ENCODE assay signal across 11 cellular contexts in the genomic region with DNA sequence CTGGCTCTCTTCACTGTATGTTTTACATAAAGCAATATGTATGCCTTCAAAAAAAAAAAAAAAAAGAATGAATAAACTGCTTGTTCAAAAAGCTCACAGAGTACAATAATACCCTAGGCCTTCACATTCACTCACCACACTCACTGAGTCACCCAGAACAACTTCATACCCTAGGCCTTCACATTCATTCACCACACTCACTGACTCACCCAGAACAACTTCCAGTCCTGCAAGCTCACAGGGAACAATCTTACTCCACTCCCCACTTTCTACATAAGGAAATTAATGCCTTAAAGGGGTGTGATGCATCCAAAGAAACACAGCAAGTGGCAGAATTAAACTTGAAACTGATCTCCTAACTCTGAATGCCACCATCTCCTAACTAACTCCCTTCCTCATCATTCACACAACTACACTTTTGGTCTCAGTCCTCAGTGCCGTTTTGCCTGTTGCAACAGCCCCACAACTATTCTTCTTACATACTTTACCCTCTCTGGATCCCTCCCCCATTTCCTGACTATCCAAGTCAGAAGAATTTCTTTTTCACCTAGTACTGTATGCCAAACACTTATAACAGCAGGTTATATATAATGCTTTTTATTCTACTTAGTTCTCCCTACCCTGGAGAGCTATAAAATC. TPM values are rescaled to one million over a fixed set of nuclear protein-coding genes. Genes with fewer than 3 reads are reported as not detected.
DNase-seq lines count a peak whose midpoint lies in the region; ATAC-seq, FAIRE-seq and TF ChIP-seq lines count a peak whose summit lies in the region.
"Had no signal": no experiment of that assay in that cellular context is flagged by ENCODE, and none has a peak within 500 bp of the region (broad histone marks: within the 10 kb centered on the region; RNA-seq: fewer than 3 reads in every experiment).

No MANE protein-coding gene starts in this region.

- no peak overlapping the region for H3K9ac ChIP-seq in endothelial cell of umbilical vein (replicated peaks; ENCODE audit: extremely low read depth, insufficient read depth, low read length)

- no peak for TF ChIP-seq CTCF in endothelial cell of umbilical vein (IDR thresholded peaks at IDR 0.05; ENCODE audit: extremely low read depth in 1 of 2, insufficient read depth in 1 of 2, low read depth in 1 of 2, low read length in 2 of 2)
- no peak for TF ChIP-seq CTCF in osteoblast (IDR thresholded peaks at IDR 0.05; ENCODE audit: extremely low read depth, low read depth, low read length)
- no peak for TF ChIP-seq CTCF in ovary (IDR thresholded peaks at IDR 0.05)

- 52 to 68% (median 63%) methylated on average over 1 of the region's 1 CpG for WGBS in ovary, 3 donors

- CTCF ChIA-PET in endothelial cell of umbilical vein (lab: Charles Lee), result interaction anchor here (0.7 to 1.7 kb wide), 8 partner anchors 10 to 62 kb away, joined by 3 to 10 read pairs (median 4); no protein-coding TSS in a partner anchor

- intact Hi-C loops in endothelial cell of umbilical vein (cut with micrococcal nuclease) (loop anchor here (1.0 kb wide), 1 partner anchor 10 kb away; no protein-coding TSS in a partner anchor), ovary (cut with DNase I) (no loop called here), sciatic nerve (cut with DNase I) (no loop called here)

- no peaks in the 10 kb centered on the region for H3K9me1 ChIP-seq in endothelial cell of umbilical vein (replicated peaks; ENCODE audit: control insufficient read depth, extremely low read depth, insufficient read depth, low read length)

- no peak overlapping the region for H3K4me3 ChIP-seq in endothelial cell of umbilical vein (replicated peaks in 1 of 3; ENCODE audit: insufficient read depth in 1 of 3, low read depth in 1 of 3, low read length in 3 of 3)
- peak overlapping the region; percentile 37 for H3K4me3 ChIP-seq in osteoblast (ENCODE audit: insufficient read depth, low read length)
- no peak overlapping the region for H3K4me3 ChIP-seq in ovary
- H3K4me3 ChIP-seq: uterus had no signal

- H2AFZ ChIP-seq in endothelial cell of umbilical vein (ENCODE audit: low read depth, low read length), result no peak overlapping the region
- peak overlapping the region; percentile 88 for H2AFZ ChIP-seq in osteoblast (ENCODE audit: low read length)

- DNase-seq in GM03348 (ENCODE audit: low spot score) (peak; percentile 76), NCI-H226 (peak; percentile 95), endothelial cell of umbilical vein (ENCODE audit: low read depth, low spot score) (peak; percentile 78), osteoblast (ENCODE audit: insufficient read length, low spot score, missing footprints) (peak; percentile 79), GM19238 (ENCODE audit: insufficient read length, low spot score) (no peak), SHP77 (lab: John Stamatoyannopoulos, UW) (no peak), ovary (no peak), sciatic nerve (ENCODE audit: low spot score) (no peak)
- DNase-seq: activated CD8-positive, alpha-beta memory T cell treated with anti-CD3 and anti-CD28 coated beads, Interleukin-2, amount 50 U/mL, for 4 hours; NCI-H526; uterus had no signal

- H4K20me1 ChIP-seq in endothelial cell of umbilical vein (replicated peaks; ENCODE audit: control insufficient read depth, extremely low read depth, insufficient read depth, low read length) (no peaks in the 10 kb centered on the region), osteoblast (ENCODE audit: insufficient read depth, low read length) (no peaks in the 10 kb centered on the region)

- TF ChIP-seq POLR2A in endothelial cell of umbilical vein (IDR thresholded peaks at IDR 0.05; ENCODE audit: low read depth, low read length) (no peak), ovary (IDR thresholded peaks at IDR 0.05) (no peak)

- no peak for ATAC-seq in sciatic nerve

- peak; percentile 93 for FAIRE-seq in endothelial cell of umbilical vein (lab: Jason Lieb, UNC)

- H3K36me3 ChIP-seq in endothelial cell of umbilical vein (ENCODE audit: control insufficient read depth in 2 of 2, extremely low read depth in 1 of 2, insufficient read depth in 2 of 2, low read length in 2 of 2) (peaks cover 7 to 16% of the 10 kb centered on the region in 2 experiments), osteoblast (ENCODE audit: insufficient read depth, low read length) (peaks cover 3% of the 10 kb centered on the region), ovary (no peaks in the 10 kb centered on the region)
- H3K36me3 ChIP-seq: uterus had no signal

- peak overlapping the region; percentile 37 for H3K4me2 ChIP-seq in endothelial cell of umbilical vein (ENCODE audit: insufficient read depth, low read length)
- peak overlapping the region; percentile 80 for H3K4me2 ChIP-seq in osteoblast (ENCODE audit: insufficient read depth, low read length)

- POLR2A ChIA-PET in endothelial cell of umbilical vein (lab: Charles Lee), result interaction anchor here (0.6 kb wide), 2 partner anchors 32 to 40 kb away, joined by 3 read pairs; no protein-coding TSS in a partner anchor

- no peak for TF ChIP-seq EP300 in ovary (IDR thresholded peaks at IDR 0.05)

- no TSS peak for BruUV-seq in endothelial cell of umbilical vein (replicated peaks; lab: Mats Ljungman, UMichigan)

- H3K27me3 ChIP-seq in endothelial cell of umbilical vein (ENCODE audit: control insufficient read depth in 2 of 2, insufficient read depth in 2 of 2, low read length in 2 of 2) (no peaks in the 10 kb centered on the region), osteoblast (ENCODE audit: insufficient read depth, low read length) (no peaks in the 10 kb centered on the region), ovary (no peaks in the 10 kb centered on the region)
- H3K27me3 ChIP-seq: uterus had no signal

- H3K4me1 ChIP-seq in endothelial cell of umbilical vein (ENCODE audit: control insufficient read depth, extremely low read depth, insufficient read depth, low read length), result peaks cover 5% of the 10 kb centered on the region
- H3K4me1 ChIP-seq in osteoblast (ENCODE audit: insufficient read depth, low read length), result peaks cover 13% of the 10 kb centered on the region
- H3K4me1 ChIP-seq in ovary (ENCODE audit: insufficient read depth), result no peaks in the 10 kb centered on the region
- H3K4me1 ChIP-seq: uterus had no signal

- H3K9me3 ChIP-seq in endothelial cell of umbilical vein (replicated peaks; ENCODE audit: control insufficient read depth, insufficient read depth, low read length) (no peaks in the 10 kb centered on the region), osteoblast (ENCODE audit: low read depth, low read length) (no peaks in the 10 kb centered on the region), ovary (no peaks in the 10 kb centered on the region)
- H3K9me3 ChIP-seq: uterus had no signal

- dilution Hi-C loops in endothelial cell of umbilical vein (cut with MboI; ENCODE audit: extremely low pct_ligation_motif_present, low sequenced_read_pairs), result no loop called here

- H3K79me2 ChIP-seq in endothelial cell of umbilical vein (ENCODE audit: control insufficient read depth, insufficient read depth, low read length) (peaks cover 15% of the 10 kb centered on the region), osteoblast (ENCODE audit: insufficient read depth, low read length) (no peaks in the 10 kb centered on the region)

- H3K27ac ChIP-seq in endothelial cell of umbilical vein (ENCODE audit: insufficient read depth, low read depth, low read length) (peak overlapping the region; percentile 46), osteoblast (ENCODE audit: low read depth, low read length) (peak overlapping the region; percentile 79), ovary (no peak overlapping the region)
- H3K27ac ChIP-seq: uterus had no signal

TF ChIP-seq in endothelial cell of umbilical vein, 7 proteins besides CTCF, POLR2A, EP300 and RAD21:
- TF ChIP-seq FOS (IDR thresholded peaks at IDR 0.05; ENCODE audit: borderline replicate concordance, insufficient read depth, low read length), result peak; percentile 91
- TF ChIP-seq POLR2AphosphoS5 (IDR thresholded peaks at IDR 0.05; ENCODE audit: insufficient read depth, low read depth, low read length), result no peak
- TF ChIP-seq GATA2 (IDR thresholded peaks at IDR 0.05; ENCODE audit: insufficient read depth, insufficient read length, low read depth, low read length), result no peak
- TF ChIP-seq JUN (IDR thresholded peaks at IDR 0.05; ENCODE audit: borderline replicate concordance, insufficient read depth, insufficient read length, low read depth), result peak; percentile 54
- no peak for TF ChIP-seq EZH2 (IDR thresholded peaks at IDR 0.05; ENCODE audit: borderline replicate concordance, low read depth, low read length, severe bottlenecking)
- TF ChIP-seq, protein P1, sequence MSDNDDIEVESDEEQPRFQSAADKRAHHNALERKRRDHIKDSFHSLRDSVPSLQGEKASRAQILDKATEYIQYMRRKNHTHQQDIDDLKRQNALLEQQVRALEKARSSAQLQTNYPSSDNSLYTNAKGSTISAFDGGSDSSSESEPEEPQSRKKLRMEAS (IDR thresholded peaks at IDR 0.05; ENCODE audit: insufficient read depth, insufficient read length), result no peak
TF ChIP-seq in endothelial cell of umbilical vein: peak in this region for 2.

RNA-seq across cellular contexts. Expression of a gene that starts 34.2 kb away (rescaled TPM):
- total RNA-seq in endothelial cell of umbilical vein, result 55.0 and 66.9 TPM in 2 replicates
- polyA plus RNA-seq in endothelial cell of umbilical vein, result 24.8 and 25.2 TPM in 2 replicates
- 23.5 and 25.5 TPM in 2 replicates for polyA plus RNA-seq in endothelial cell of umbilical vein (2011; cell fraction: cytosol; rRNA removed)
- 53.5 and 60.0 TPM in 2 replicates for polyA plus RNA-seq in endothelial cell of umbilical vein (2011; cell fraction: nucleus; rRNA removed)
- polyA plus RNA-seq in endothelial cell of umbilical vein (2012), result 35.2 and 36.6 TPM in 2 replicates
- polyA minus RNA-seq in endothelial cell of umbilical vein, result 107 and 133 TPM in 2 replicates
- 5.1 TPM for polyA minus RNA-seq in endothelial cell of umbilical vein (2011; cell fraction: cytosol; rRNA and poly(A)+ RNA removed)
- 88.3 and 116 TPM in 2 replicates for polyA minus RNA-seq in endothelial cell of umbilical vein (2011; cell fraction: nucleus; rRNA and poly(A)+ RNA removed)
- 6.2 and 6.9 TPM in 2 replicates for total RNA-seq in osteoblast
- total RNA-seq in ovary, result 1 to 10 TPM; 1.0 to 7.1 (median 2.6) TPM
- 1 to 10 TPM in 1 of 2 donors, under 1 TPM in 1; 0.84 to 5.8 TPM for polyA plus RNA-seq in ovary
- 18.5 TPM for total RNA-seq in sciatic nerve

Comparison
In these comparisons a context has a peak if more than half of its experiments do, and no peak if none do; other contexts are left out.
1. DNase-seq: peak in GM03348 (single experiment), NCI-H226 (single experiment), endothelial cell of umbilical vein (single experiment) and osteoblast (single experiment); none in GM19238 (single experiment), SHP77 (0 of 2), ovary (0 of 5) and sciatic nerve (single experiment).
2. H3K27ac ChIP-seq: peak in endothelial cell of umbilical vein (single experiment) and osteoblast (single experiment); none in ovary (0 of 2).